Comparison of ENCODE assay signal across 8 cellular contexts in genomic region chr16:2251281-2252111, GRCh38. TPM values are rescaled to one million over a fixed set of nuclear protein-coding genes. Genes with fewer than 3 reads are reported as not detected.
DNase-seq lines count a peak whose midpoint lies in the region; ATAC-seq and TF ChIP-seq lines count a peak whose summit lies in the region.

ECI1 (minus strand) TSS chr16:2251587; CDS start chr16:2251566, 21 bp downstream.

- H3K4me3 ChIP-seq in DOHH2 (ENCODE audit: low read length) (peak within 1 kb of the TSS; percentile 95), Karpas-422 (ENCODE audit: low read length) (peak within 1 kb of the TSS; percentile 86)

- H3K4me1 ChIP-seq in DOHH2 (ENCODE audit: control insufficient read depth, low read length) (peaks cover 27% of the 10 kb centered on the region), Karpas-422 (ENCODE audit: low read length) (peaks cover 25% of the 10 kb centered on the region)

- peaks cover 1% of the 10 kb centered on the region for H3K4me1 Mint-ChIP-seq in activated T-helper 2 cell treated with anti-CD3 and anti-CD28 coated beads, Interferon-gamma antibody, Interleukin-2, Interleukin-4, amounts not matched to agents 10 μg/mL and 5 μg/mL and 100 μg/mL, durations not matched to agents 14 hours and 24 hours and 36 hours (ENCODE audit: low read depth)
- peaks cover 0 to 5% of the 10 kb centered on the region in 2 donors for H3K4me1 Mint-ChIP-seq in natural killer cell treated with Interleukin-12 subunit alpha and Interleukin-12 subunit beta and Interleukin-15 and Interleukin-18, amount 100 ng/mL, for 72 hours (ENCODE audit: low read depth in 2 of 2)

- TF ChIP-seq CTCF in DOHH2 (IDR thresholded peaks at IDR 0.05; ENCODE audit: low read depth, low read length, poor library complexity, severe bottlenecking) = peak; percentile 59

- peak within 1 kb of the TSS; percentile 91 for H3K27ac Mint-ChIP-seq in activated T-helper 2 cell treated with anti-CD3 and anti-CD28 coated beads, Interferon-gamma antibody, Interleukin-2, Interleukin-4, amounts not matched to agents 10 μg/mL and 5 μg/mL and 100 μg/mL, durations not matched to agents 14 hours and 24 hours and 36 hours
- H3K27ac Mint-ChIP-seq in natural killer cell treated with Interleukin-12 subunit alpha and Interleukin-12 subunit beta and Interleukin-15 and Interleukin-18, amount 100 ng/mL, for 72 hours = peak within 1 kb of the TSS; percentile 62 to 82

- peak within 1 kb of the TSS; percentile 91 for H3K4me3 Mint-ChIP-seq in activated T-helper 2 cell treated with anti-CD3 and anti-CD28 coated beads, Interferon-gamma antibody, Interleukin-2, Interleukin-4, amounts not matched to agents 10 μg/mL and 5 μg/mL and 100 μg/mL, durations not matched to agents 14 hours and 24 hours and 36 hours (ENCODE audit: low read depth)
- H3K4me3 Mint-ChIP-seq in natural killer cell treated with Interleukin-12 subunit alpha and Interleukin-12 subunit beta and Interleukin-15 and Interleukin-18, amount 100 ng/mL, for 72 hours = peak within 1 kb of the TSS; percentile 94

- peak; percentile 81 for ATAC-seq in GM21723 (IDR thresholded peaks at IDR 0.05; ENCODE audit: unreplicated experiment)
- ATAC-seq in natural killer cell treated with Interleukin-12 subunit alpha and Interleukin-12 subunit beta and Interleukin-15 and Interleukin-18, amount 100 ng/mL, for 72 hours = peak; percentile 98 to 99
- ATAC-seq in stimulated activated naive CD8-positive, alpha-beta T cell treated with anti-CD3 and anti-CD28 coated beads, Interleukin-15, Interleukin-2, amounts not matched to agents 100 U/mL and 50 U/mL, for 24 hours = peak; percentile 90

- H3K79me2 ChIP-seq in DOHH2 (ENCODE audit: control insufficient read depth, low read length) (peaks cover 31% of the 10 kb centered on the region), Karpas-422 (ENCODE audit: low read length) (peaks cover 17% of the 10 kb centered on the region)

- H3K27ac ChIP-seq in DOHH2 (ENCODE audit: low read depth, low read length) (peak within 1 kb of the TSS; percentile 68), Karpas-422 (ENCODE audit: low read length) (peak within 1 kb of the TSS; percentile 63)

- H3K4me2 ChIP-seq in DOHH2 (ENCODE audit: low read length) = peak within 1 kb of the TSS; percentile 95
- peak within 1 kb of the TSS; percentile 81 for H3K4me2 ChIP-seq in Karpas-422 (ENCODE audit: low read depth, low read length, poor library complexity, severe bottlenecking)

- H3K27me3 ChIP-seq in DOHH2 (ENCODE audit: control insufficient read depth, low read length) (no peaks in the 10 kb centered on the region), Karpas-422 (ENCODE audit: low read length) (no peaks in the 10 kb centered on the region)

- peaks cover 39% of the 10 kb centered on the region for H3K36me3 Mint-ChIP-seq in activated T-helper 2 cell treated with anti-CD3 and anti-CD28 coated beads, Interferon-gamma antibody, Interleukin-2, Interleukin-4, amounts not matched to agents 10 μg/mL and 5 μg/mL and 100 μg/mL, durations not matched to agents 14 hours and 24 hours and 36 hours (ENCODE audit: low read depth)
- H3K36me3 Mint-ChIP-seq in natural killer cell treated with Interleukin-12 subunit alpha and Interleukin-12 subunit beta and Interleukin-15 and Interleukin-18, amount 100 ng/mL, for 72 hours = peaks cover 5% of the 10 kb centered on the region

- H3K9me2 ChIP-seq in DOHH2 (replicated peaks; ENCODE audit: control insufficient read depth, low read length) (no peaks in the 10 kb centered on the region), Karpas-422 (replicated peaks; ENCODE audit: insufficient read depth, low read length) (no peaks in the 10 kb centered on the region)

- H3K9me3 ChIP-seq in DOHH2 (ENCODE audit: control insufficient read depth, insufficient read depth, low read length) = no peaks in the 10 kb centered on the region
- no peaks in the 10 kb centered on the region for H3K9me3 ChIP-seq in Karpas-422 (ENCODE audit: low read length)

- H3K36me3 ChIP-seq in DOHH2 (ENCODE audit: control insufficient read depth, low read length) (peaks cover 56% of the 10 kb centered on the region), Karpas-422 (ENCODE audit: insufficient read depth, low read length) (peaks cover 12% of the 10 kb centered on the region)

- H3F3A ChIP-seq in DOHH2 (ENCODE audit: control insufficient read depth, insufficient read depth) = peaks cover 36% of the 10 kb centered on the region

- H3K27me3 Mint-ChIP-seq in activated T-helper 2 cell treated with anti-CD3 and anti-CD28 coated beads, Interferon-gamma antibody, Interleukin-2, Interleukin-4, amounts not matched to agents 10 μg/mL and 5 μg/mL and 100 μg/mL, durations not matched to agents 14 hours and 24 hours and 36 hours (ENCODE audit: low read depth) = no peaks in the 10 kb centered on the region
- no peaks in the 10 kb centered on the region for H3K27me3 Mint-ChIP-seq in natural killer cell treated with Interleukin-12 subunit alpha and Interleukin-12 subunit beta and Interleukin-15 and Interleukin-18, amount 100 ng/mL, for 72 hours

- H3K9me3 Mint-ChIP-seq in activated T-helper 2 cell treated with anti-CD3 and anti-CD28 coated beads, Interferon-gamma antibody, Interleukin-2, Interleukin-4, amounts not matched to agents 10 μg/mL and 5 μg/mL and 100 μg/mL, durations not matched to agents 14 hours and 24 hours and 36 hours = no peaks in the 10 kb centered on the region
- H3K9me3 Mint-ChIP-seq in natural killer cell treated with Interleukin-12 subunit alpha and Interleukin-12 subunit beta and Interleukin-15 and Interleukin-18, amount 100 ng/mL, for 72 hours = no peaks in the 10 kb centered on the region

- peak within 1 kb of the TSS; percentile 86 for H3K9ac ChIP-seq in Karpas-422 (ENCODE audit: low read length)

- no peak within 1 kb of the TSS for H2AFZ ChIP-seq in Karpas-422 (ENCODE audit: low read length)

- H4K20me1 ChIP-seq in DOHH2 (ENCODE audit: control insufficient read depth, insufficient read depth, low read depth, low read length) (0 out of 2 replicates have a peak, but pooled peaks cover 3% of the 10 kb centered on the region), Karpas-422 (ENCODE audit: insufficient read depth, low read depth, low read length) (0 out of 2 replicates have a peak, but pooled peaks cover 4% of the 10 kb centered on the region)

- peak; percentile 98 for DNase-seq in Karpas-422
- DNase-seq in RPMI8226 = peak; percentile 100
- peak; percentile 81 for DNase-seq in activated T-helper 2 cell treated with anti-CD3 and anti-CD28 coated beads, Interferon-gamma antibody, Interleukin-2, Interleukin-4, amounts not matched to agents 10 μg/mL and 5 μg/mL and 100 μg/mL, durations not matched to agents 14 hours and 24 hours and 36 hours (ENCODE audit: low spot score)
- DNase-seq in fibroblast of peridontal ligament (ENCODE audit: extremely low read depth) = peak; percentile 92
- peak; percentile 94 for DNase-seq in natural killer cell treated with Interleukin-12 subunit alpha and Interleukin-12 subunit beta and Interleukin-15 and Interleukin-18, amount 100 ng/mL, for 72 hours (ENCODE audit: low spot score)
- peak; percentile 92 for DNase-seq in stimulated activated naive CD8-positive, alpha-beta T cell treated with anti-CD3 and anti-CD28 coated beads, Interleukin-15, Interleukin-2, amounts not matched to agents 100 U/mL and 50 U/mL, for 24 hours

- intact Hi-C loops in activated T-helper 2 cell treated with anti-CD3 and anti-CD28 coated beads, Interferon-gamma antibody, Interleukin-2, Interleukin-4, amounts not matched to agents 10 μg/mL and 5 μg/mL and 100 μg/mL, durations not matched to agents 14 hours and 24 hours and 36 hours (cut with micrococcal nuclease) = loop anchor here (1.0 to 10.0 kb wide), 2 partner anchors 17 to 227 kb away; partner anchors contain the start of genes NHERF2 and RNPS1

RNA-seq across cellular contexts. Expression of gene ECI1, which starts in this region (rescaled TPM):
- 24.4 and 58.9 TPM in 2 replicates for total RNA-seq in Karpas-422 (2014; rRNA removed; shearing (Covaris generic); ENCODE audit: low replicate concordance)
- total RNA-seq in activated T-helper 2 cell treated with anti-CD3 and anti-CD28 coated beads, Interferon-gamma antibody, Interleukin-2, Interleukin-4, amounts not matched to agents 10 μg/mL and 5 μg/mL and 100 μg/mL, durations not matched to agents 14 hours and 24 hours and 36 hours = 40.4 and 45.1 TPM in 2 replicates
- total RNA-seq in natural killer cell treated with Interleukin-12 subunit alpha and Interleukin-12 subunit beta and Interleukin-15 and Interleukin-18, amount 100 ng/mL, for 72 hours = 10 to 100 TPM; 29.1 to 51.1 TPM

Comparison
In these comparisons a context has a peak if more than half of its experiments do, and no peak if none do; other contexts are left out.
1. Peak in every context shown above with its lines: DNase-seq, ATAC-seq, H3K4me3 ChIP-seq and H3K27ac ChIP-seq.